Comparison of ENCODE assay signal across 10 cellular contexts in genomic region chr9:87535817-87536539, GRCh38. TPM values are rescaled to one million over a fixed set of nuclear protein-coding genes. Genes with fewer than 3 reads are reported as not detected.
A peak's percentile ranks its signal among the peaks of the same experiment; 100 is the strongest.
DNase-seq lines count a peak whose midpoint lies in the region; ATAC-seq, FAIRE-seq and TF ChIP-seq lines count a peak whose summit lies in the region.
"Had no signal": no experiment of that assay in that cellular context is flagged by ENCODE, and none has a peak within 500 bp of the region (broad histone marks: within the 10 kb centered on the region; RNA-seq: fewer than 3 reads in every experiment).

No MANE protein-coding gene starts in this region.

- ATAC-seq in GM19328 (IDR thresholded peaks at IDR 0.05; ENCODE audit: unreplicated experiment) (peak; percentile 54), HG03066 (IDR thresholded peaks at IDR 0.05; ENCODE audit: low read depth, unreplicated experiment) (peak; percentile 59), K562 (peak; percentile 63)

- H3K36me3 Mint-ChIP-seq in chondrocyte (ENCODE audit: low read depth): peaks cover 5% of the 10 kb centered on the region

- H3K4me3 ChIP-seq in K562 (no peak overlapping the region), hepatocyte (no peak overlapping the region)

- no peak for FAIRE-seq in K562 (lab: Jason Lieb, UNC)
- FAIRE-seq: frontal cortex had no signal

- H3K4me2 ChIP-seq in K562 (ENCODE audit: insufficient read depth, low read length) (no peak overlapping the region; the same call in 1 of the 2 replicates), hepatocyte (no peak overlapping the region)

- H3K4me3 Mint-ChIP-seq in chondrocyte (ENCODE audit: unreplicated experiment): no peak overlapping the region

- in situ Hi-C loops in K562 (cut with MboI): no loop called here

- TF ChIP-seq CTCF in GM10248 (IDR thresholded peaks at IDR 0.05; ENCODE audit: control extremely low read depth, extremely low read depth, low read depth, missing control alignments) (no peak), K562 (IDR thresholded peaks at IDR 0.05 in 2 of 3, conservative IDR thresholded peaks at IDR 0.05 in 1 of 3; ENCODE audit: insufficient read depth in 2 of 3, low read depth in 1 of 3, low read length in 3 of 3) (no peak), hepatocyte (IDR thresholded peaks at IDR 0.05; ENCODE audit: poor library complexity) (no peak), chondrocyte (IDR thresholded peaks at IDR 0.05) (no peak)

- TF ChIP-seq RAD21 in K562 (CRISPR knock-in tag; conservative IDR thresholded peaks at IDR 0.05 in 1 of 2, IDR thresholded peaks at IDR 0.05 in 1 of 2): no peak

- H3K27me3 ChIP-seq in K562 (ENCODE audit: control insufficient read depth in 2 of 2, insufficient read depth in 2 of 2, low read length in 2 of 2): no peaks in the 10 kb centered on the region
- H3K27me3 ChIP-seq in hepatocyte: no peaks in the 10 kb centered on the region

- H4K20me1 ChIP-seq in K562 (replicated peaks; ENCODE audit: control insufficient read depth, insufficient read depth, low read length): no peaks in the 10 kb centered on the region
- no peaks in the 10 kb centered on the region for H4K20me1 ChIP-seq in hepatocyte (ENCODE audit: insufficient read depth, poor library complexity, severe bottlenecking)

- no peaks in the 10 kb centered on the region for H3K27me3 Mint-ChIP-seq in chondrocyte (ENCODE audit: low read depth)

- intact Hi-C loops in K562 (cut with micrococcal nuclease): no loop called here

- H3K9me1 ChIP-seq in K562 (ENCODE audit: control insufficient read depth, insufficient read depth, low read length): no peaks in the 10 kb centered on the region

- TF ChIP-seq POLR2A in K562 (conservative IDR thresholded peaks at IDR 0.05): no peak

- H3K9me2 ChIP-seq in hepatocyte (replicated peaks; ENCODE audit: insufficient read depth): no peaks in the 10 kb centered on the region

- H3K4me1 ChIP-seq in K562 (replicated peaks in 1 of 2; ENCODE audit: control insufficient read depth in 2 of 2, insufficient read depth in 2 of 2, low read length in 2 of 2) (peaks cover 4 to 6% of the 10 kb centered on the region in 2 experiments; a peak in 4 of 5 replicates), hepatocyte (ENCODE audit: insufficient read depth) (no peaks in the 10 kb centered on the region)

- CTCF ChIA-PET in GM10248 (lab: Yijun Ruan, JAX): interaction anchor here (1.0 to 3.9 kb wide), 7 partner anchors 10 to 58 kb away, joined by 3 to 14 read pairs (median 3); no protein-coding TSS in a partner anchor
- CTCF ChIA-PET in K562 (lab: Yijun Ruan, JAX; ENCODE audit: low intra/inter-chr PET ratio): no interaction called here

- H3K27ac ChIP-seq in K562 (ENCODE audit: extremely low read depth, low read depth, low read length) (peak overlapping the region; percentile 71), hepatocyte (no peak overlapping the region)

- H3K27ac Mint-ChIP-seq in chondrocyte (ENCODE audit: unreplicated experiment): no peak overlapping the region

- peaks cover 38% of the 10 kb centered on the region for H3K4me1 Mint-ChIP-seq in chondrocyte (ENCODE audit: low read depth)

- peak; percentile 56 for DNase-seq in GM10248 (ENCODE audit: extremely low spot score)
- DNase-seq in K562 (ENCODE audit: extremely low read depth in 1 of 4, low spot score in 3 of 4): peak in 1 of 4 experiments; percentile 34
- DNase-seq in middle frontal gyrus (ENCODE audit: extremely low spot score, low spot score): no peak
- DNase-seq in hepatocyte (ENCODE audit: low spot score): no peak
- DNase-seq in chondrocyte (ENCODE audit: low spot score): no peak
- DNase-seq in kidney tubule cell (ENCODE audit: low spot score): no peak
- DNase-seq: DMS79 had no signal

- peak overlapping the region; percentile 36; the same call in 1 of the 2 replicates for H2AFZ ChIP-seq in K562 (ENCODE audit: low read depth, low read length)
- no peak overlapping the region for H2AFZ ChIP-seq in hepatocyte

- H3K9me3 Mint-ChIP-seq in chondrocyte (ENCODE audit: low read depth): no peaks in the 10 kb centered on the region

- POLR2A ChIA-PET in GM10248 (lab: Yijun Ruan, JAX) (interaction anchor here (0.8 to 1.8 kb wide), 3 partner anchors 15 to 26 kb away, joined by 3 to 16 read pairs (median 3); no protein-coding TSS in a partner anchor), K562 (lab: Yijun Ruan, JAX) (interaction anchor here (0.9 to 1.2 kb wide), 2 partner anchors 10 to 19 kb away, joined by 3 read pairs; no protein-coding TSS in a partner anchor)

- 35% methylated on average over 8 of the region's 8 CpGs for WGBS in K562 (ENCODE audit: insufficient coverage, low coverage, missing lambda C conversion rate)
- WGBS in hepatocyte (ENCODE audit: low lambda C conversion rate, missing lambda C conversion rate): 75% methylated on average over 8 of the region's 8 CpGs

- H3K36me3 ChIP-seq in K562 (ENCODE audit: control insufficient read depth, insufficient read depth, low read length) (peaks cover 9% of the 10 kb centered on the region; the same call in 2 of the 3 replicates), hepatocyte (replicated peaks; ENCODE audit: insufficient read depth, low read depth) (no peaks in the 10 kb centered on the region)

- no peaks in the 10 kb centered on the region for H3K9me3 ChIP-seq in K562 (replicated peaks; ENCODE audit: control insufficient read depth, insufficient read depth, low read depth, low read length)
- no peaks in the 10 kb centered on the region for H3K9me3 ChIP-seq in hepatocyte (ENCODE audit: low read depth)

- TF ChIP-seq EP300 in K562 (IDR thresholded peaks at IDR 0.05; ENCODE audit: low read length): peak; percentile 40; the same call in 1 of the 2 replicates

- peaks cover 9% of the 10 kb centered on the region; the same call in 2 of the 3 replicates for H3K79me2 ChIP-seq in K562 (ENCODE audit: control insufficient read depth, insufficient read depth, low read length)
- H3K79me2 ChIP-seq in hepatocyte: peaks cover 42% of the 10 kb centered on the region

- H3K9ac ChIP-seq in K562 (ENCODE audit: insufficient read depth in 1 of 2, low read depth in 2 of 2, low read length in 2 of 2): peak overlapping the region; percentile 28 to 71; a peak in 2 of 4 replicates

- no TSS peak for BruUV-seq in K562 (replicated peaks; lab: Mats Ljungman, UMichigan)

TF ChIP-seq in K562, 482 proteins besides CTCF, POLR2A, EP300 and RAD21 (continues in another document):
- no peak for TF ChIP-seq HSF4 (CRISPR knock-in tag; IDR thresholded peaks at IDR 0.05; ENCODE audit: borderline replicate concordance)
- TF ChIP-seq NFIX (CRISPR knock-in tag; IDR thresholded peaks at IDR 0.05; ENCODE audit: low read depth): no peak
- TF ChIP-seq TGIF2 (CRISPR knock-in tag; IDR thresholded peaks at IDR 0.05): no peak
- TF ChIP-seq, protein P1, sequence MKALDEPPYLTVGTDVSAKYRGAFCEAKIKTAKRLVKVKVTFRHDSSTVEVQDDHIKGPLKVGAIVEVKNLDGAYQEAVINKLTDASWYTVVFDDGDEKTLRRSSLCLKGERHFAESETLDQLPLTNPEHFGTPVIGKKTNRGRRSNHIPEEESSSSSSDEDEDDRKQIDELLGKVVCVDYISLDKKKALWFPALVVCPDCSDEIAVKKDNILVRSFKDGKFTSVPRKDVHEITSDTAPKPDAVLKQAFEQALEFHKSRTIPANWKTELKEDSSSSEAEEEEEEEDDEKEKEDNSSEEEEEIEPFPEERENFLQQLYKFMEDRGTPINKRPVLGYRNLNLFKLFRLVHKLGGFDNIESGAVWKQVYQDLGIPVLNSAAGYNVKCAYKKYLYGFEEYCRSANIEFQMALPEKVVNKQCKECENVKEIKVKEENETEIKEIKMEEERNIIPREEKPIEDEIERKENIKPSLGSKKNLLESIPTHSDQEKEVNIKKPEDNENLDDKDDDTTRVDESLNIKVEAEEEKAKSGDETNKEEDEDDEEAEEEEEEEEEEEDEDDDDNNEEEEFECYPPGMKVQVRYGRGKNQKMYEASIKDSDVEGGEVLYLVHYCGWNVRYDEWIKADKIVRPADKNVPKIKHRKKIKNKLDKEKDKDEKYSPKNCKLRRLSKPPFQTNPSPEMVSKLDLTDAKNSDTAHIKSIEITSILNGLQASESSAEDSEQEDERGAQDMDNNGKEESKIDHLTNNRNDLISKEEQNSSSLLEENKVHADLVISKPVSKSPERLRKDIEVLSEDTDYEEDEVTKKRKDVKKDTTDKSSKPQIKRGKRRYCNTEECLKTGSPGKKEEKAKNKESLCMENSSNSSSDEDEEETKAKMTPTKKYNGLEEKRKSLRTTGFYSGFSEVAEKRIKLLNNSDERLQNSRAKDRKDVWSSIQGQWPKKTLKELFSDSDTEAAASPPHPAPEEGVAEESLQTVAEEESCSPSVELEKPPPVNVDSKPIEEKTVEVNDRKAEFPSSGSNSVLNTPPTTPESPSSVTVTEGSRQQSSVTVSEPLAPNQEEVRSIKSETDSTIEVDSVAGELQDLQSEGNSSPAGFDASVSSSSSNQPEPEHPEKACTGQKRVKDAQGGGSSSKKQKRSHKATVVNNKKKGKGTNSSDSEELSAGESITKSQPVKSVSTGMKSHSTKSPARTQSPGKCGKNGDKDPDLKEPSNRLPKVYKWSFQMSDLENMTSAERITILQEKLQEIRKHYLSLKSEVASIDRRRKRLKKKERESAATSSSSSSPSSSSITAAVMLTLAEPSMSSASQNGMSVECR (CRISPR knock-in tag; IDR thresholded peaks at IDR 0.05): no peak

RNA-seq across cellular contexts. Expression of gene DAPK1, which starts 38.3 kb away (rescaled TPM):
- total RNA-seq in K562 (2011; cell fraction: chromatin; rRNA removed; ENCODE audit: low replicate concordance): 163 and 217 TPM in 2 replicates
- 76.1 and 78.2 TPM in 2 replicates for total RNA-seq in K562 (2011; cell fraction: nucleolus; rRNA removed)
- total RNA-seq in K562 (2011; cell fraction: nucleoplasm; rRNA removed): 82.8 and 97.2 TPM in 2 replicates
- total RNA-seq in K562 (2014; rRNA removed) (13.3 and 16.5 TPM in 2 replicates), K562 (2014; rRNA removed; fragmentation: Illumina TruSeq; extraction: Trizol) (11.7 and 13.4 TPM in 2 replicates), K562 (2015; rRNA removed; fragmentation: Illumina TruSeq; extraction: Trizol) (13.8 and 18.3 TPM in 2 replicates), K562 (2021) (24.4 and 27.5 TPM in 2 replicates), hepatocyte (47.7 and 62.3 TPM in 2 replicates), chondrocyte (87.9 to 104 TPM (median 102 TPM) in 3 replicates)
- polyA plus RNA-seq in K562 (2011; rRNA removed) (26.4 and 28.2 TPM in 2 replicates), K562 (2014; fragmentation: Illumina TruSeq; extraction: Trizol) (15.8 and 16.5 TPM in 2 replicates), K562 (2014; fragmentation: Nextera tagmentation; extraction: Ambion mirVana) (1 to 10 TPM; 1.7 to 2.3 TPM), K562 (2014; rRNA removed) (14.3 and 17.9 TPM in 2 replicates), hepatocyte (44.4 and 46.9 TPM in 2 replicates)
- polyA plus RNA-seq in K562 (2011; cell fraction: cytosol; rRNA removed): 15.2 and 15.5 TPM in 2 replicates
- polyA plus RNA-seq in K562 (2011; cell fraction: nucleus; rRNA removed): 89.0 and 97.1 TPM in 2 replicates
- 19.8 and 27.2 TPM in 2 replicates for polyA plus RNA-seq in K562 (2012)
- 53.9 and 65.5 TPM in 2 replicates for polyA minus RNA-seq in K562 (2011; rRNA and poly(A)+ RNA removed)
- 19.3 and 20.4 TPM in 2 replicates for polyA minus RNA-seq in K562 (2011; cell fraction: cytosol; rRNA and poly(A)+ RNA removed)
- polyA minus RNA-seq in K562 (2011; cell fraction: nucleus; rRNA and poly(A)+ RNA removed): 82.0 and 106 TPM in 2 replicates
